ENCODE assay signal across 1 cellular context in the genomic region with DNA sequence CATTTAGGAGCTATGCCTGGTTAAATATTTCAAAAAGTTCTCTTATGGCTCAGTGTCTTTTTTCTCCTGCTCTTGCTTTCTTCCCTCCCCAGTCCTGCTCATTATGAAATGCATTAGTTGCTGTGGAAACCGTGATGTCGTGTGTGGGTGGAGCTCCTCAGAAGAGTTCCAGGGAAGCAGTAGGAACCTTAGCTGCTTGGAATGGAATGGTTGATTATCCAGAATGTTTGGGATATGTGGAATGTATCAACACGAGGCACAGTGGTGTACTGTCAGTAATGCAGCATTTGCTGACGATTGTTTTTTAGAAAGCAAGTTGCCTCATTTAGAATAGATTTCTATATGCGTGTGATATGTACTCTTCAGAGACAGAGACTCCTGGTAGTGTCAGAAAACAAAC.
TF ChIP-seq lines count a peak whose summit lies in the region.

No MANE protein-coding gene starts in this region.

TF ChIP-seq in HCT116, 20 proteins besides CTCF, POLR2A, EP300 and RAD21 (continued from another document):
- TF ChIP-seq SP1 (IDR thresholded peaks at IDR 0.05; ENCODE audit: low read depth): no peak
- TF ChIP-seq FOSL1 (IDR thresholded peaks at IDR 0.05; ENCODE audit: low read depth): no peak
- TF ChIP-seq EZH2 (IDR thresholded peaks at IDR 0.05): no peak
- no peak for TF ChIP-seq SRF (IDR thresholded peaks at IDR 0.05; ENCODE audit: low read depth)
- TF ChIP-seq POLR2AphosphoS5 (IDR thresholded peaks at IDR 0.05; ENCODE audit: low read depth, low read length): no peak
- TF ChIP-seq EGR1 (IDR thresholded peaks at IDR 0.05; ENCODE audit: low read depth): no peak
